In genomic region chr3:153577059-153577736, GRCh38 we compare ENCODE assay signal across 24 cellular contexts.
A peak's percentile ranks its signal among the peaks of the same experiment; 100 is the strongest.
DNase-seq lines count a peak whose midpoint lies in the region; ATAC-seq, FAIRE-seq and TF ChIP-seq lines count a peak whose summit lies in the region.
"Had no signal": no experiment of that assay in that cellular context is flagged by ENCODE, and none has a peak within 500 bp of the region (broad histone marks: within the 10 kb centered on the region; RNA-seq: fewer than 3 reads in every experiment).

No MANE protein-coding gene starts in this region.

- H3K27me3 Mint-ChIP-seq in activated naive CD8-positive, alpha-beta T cell treated with anti-CD3 and anti-CD28 coated beads, Interleukin-2, amount 50 U/mL, for 24 hours, result no peaks in the 10 kb centered on the region
- H3K27me3 Mint-ChIP-seq in activated naive CD8-positive, alpha-beta T cell treated with anti-CD3 and anti-CD28 coated beads for 36 hours, result no peaks in the 10 kb centered on the region
- H3K27me3 Mint-ChIP-seq: CD4-positive, alpha-beta T cell had no signal

- CTCF ChIA-PET in GM12878 (lab: Yijun Ruan, JAX), result no interaction called here

- POLR2A ChIA-PET in GM12878 (lab: Charles Lee), result no interaction called here

- H3K4me1 Mint-ChIP-seq in activated naive CD8-positive, alpha-beta T cell treated with anti-CD3 and anti-CD28 coated beads, Interleukin-2, amount 50 U/mL, for 24 hours, result peaks cover 3% of the 10 kb centered on the region
- peaks cover 1% of the 10 kb centered on the region for H3K4me1 Mint-ChIP-seq in activated naive CD8-positive, alpha-beta T cell treated with anti-CD3 and anti-CD28 coated beads for 36 hours
- H3K4me1 Mint-ChIP-seq: IgD-negative memory B cell had no signal

- no peaks in the 10 kb centered on the region for H3K9me3 ChIP-seq in GM12878 (replicated peaks; ENCODE audit: control insufficient read depth, insufficient read depth, low read length)
- H3K9me3 ChIP-seq: BLaER1, Peyer's patch had no signal

- DNase-seq in activated naive CD8-positive, alpha-beta T cell treated with anti-CD3 and anti-CD28 coated beads, Interleukin-2, amount 50 U/mL, for 24 hours, result no peak
- no peak for DNase-seq in activated naive CD8-positive, alpha-beta T cell treated with anti-CD3 and anti-CD28 coated beads for 36 hours
- DNase-seq in GM12878 (ENCODE audit: low read depth, low spot score), result no peak
- no peak for DNase-seq in SW 1271 (lab: John Stamatoyannopoulos, UW)
- no peak for DNase-seq in NCI-H146 treated with DMSO at 0.1 percent for 48 hours (lab: John Stamatoyannopoulos, UW; ENCODE audit: unreplicated experiment)
- DNase-seq in A172 (ENCODE audit: low spot score), result no peak
- DNase-seq: ACHN; CD4-positive, alpha-beta T cell; COR-L47; DMS79; Karpas-422; NCI-H1417; NCI-H187; NCI-H2107; NCI-H446 treated with DMSO at 0.1 percent for 48 hours; NCI-H526 treated with DMSO at 0.1 percent for 48 hours; Peyer's patch; SJCRH30 had no signal

- H3K4me2 ChIP-seq in KMS-11 (peak overlapping the region; percentile 37), GM12878 (ENCODE audit: control insufficient read depth, insufficient read depth) (no peak overlapping the region)
- H3K4me2 ChIP-seq: BLaER1 had no signal

- H3K4me3 Mint-ChIP-seq in activated naive CD8-positive, alpha-beta T cell treated with anti-CD3 and anti-CD28 coated beads, Interleukin-2, amount 50 U/mL, for 24 hours, result no peak overlapping the region
- H3K4me3 Mint-ChIP-seq in activated naive CD8-positive, alpha-beta T cell treated with anti-CD3 and anti-CD28 coated beads for 36 hours, result no peak overlapping the region
- H3K4me3 Mint-ChIP-seq: CD4-positive, alpha-beta T cell; IgD-negative memory B cell had no signal

- in situ Hi-C loops in GM12878 (cut with MboI), result no loop called here

- no peak for TF ChIP-seq CTCF in KMS-11 (conservative IDR thresholded peaks at IDR 0.05; ENCODE audit: low read depth, low read length)
- no peak for TF ChIP-seq CTCF in GM12878 (IDR thresholded peaks at IDR 0.05 in 2 of 3, conservative IDR thresholded peaks at IDR 0.05 in 1 of 3; ENCODE audit: control insufficient read depth in 2 of 3, extremely low read depth in 1 of 3, insufficient read depth in 1 of 3, low read depth in 3 of 3, low read length in 3 of 3)

- peak; percentile 49 for ATAC-seq in activated naive CD8-positive, alpha-beta T cell treated with anti-CD3 and anti-CD28 coated beads, Interleukin-2, amount 50 U/mL, for 24 hours
- peak; percentile 27; the same call in 1 of the 3 replicates for ATAC-seq in GM12878

- H3K4me3 ChIP-seq in KMS-11 (IDR thresholded peaks at IDR 0.05; ENCODE audit: insufficient read depth, low read depth, low read length) (no peak overlapping the region), GM12878 (no peak overlapping the region)
- H3K4me3 ChIP-seq: BLaER1, Peyer's patch, SJCRH30 had no signal

- intact Hi-C loops in GM12878 (cut with micrococcal nuclease; ENCODE audit: unreplicated experiment), result no loop called here

- RAD21 ChIA-PET in GM12878 (lab: Charles Lee; ENCODE audit: unreplicated experiment), result no interaction called here

- H3K9ac ChIP-seq in KMS-11 (no peak overlapping the region), GM12878 (ENCODE audit: control insufficient read depth, insufficient read depth, low read length) (no peak overlapping the region)
- H3K9ac ChIP-seq: BLaER1 had no signal

- no peak for TF ChIP-seq RAD21 in GM12878 (IDR thresholded peaks at IDR 0.05; ENCODE audit: insufficient read depth, low read depth, low read length)

- H2AFZ ChIP-seq in KMS-11 (ENCODE audit: low read depth) (peak overlapping the region; percentile 42), GM12878 (ENCODE audit: control insufficient read depth, low read depth, low read length) (no peak overlapping the region)

- BruUV-seq in GM12878 (replicated peaks; lab: Mats Ljungman, UMichigan), result no TSS peak

- H4K20me1 ChIP-seq in KMS-11 (ENCODE audit: insufficient read depth), result no peaks in the 10 kb centered on the region
- H4K20me1 ChIP-seq in GM12878 (ENCODE audit: control insufficient read depth, insufficient read depth), result no peaks in the 10 kb centered on the region
- H4K20me1 ChIP-seq: BLaER1 had no signal

- no peak for TF ChIP-seq EP300 in GM12878 (IDR thresholded peaks at IDR 0.05; ENCODE audit: borderline replicate concordance in 1 of 2, control insufficient read depth in 1 of 2, low read depth in 2 of 2, low read length in 2 of 2)

- no peaks in the 10 kb centered on the region for H3K36me3 Mint-ChIP-seq in activated naive CD8-positive, alpha-beta T cell treated with anti-CD3 and anti-CD28 coated beads, Interleukin-2, amount 50 U/mL, for 24 hours (ENCODE audit: low read depth)
- no peaks in the 10 kb centered on the region for H3K36me3 Mint-ChIP-seq in activated naive CD8-positive, alpha-beta T cell treated with anti-CD3 and anti-CD28 coated beads for 36 hours
- H3K36me3 Mint-ChIP-seq: IgD-negative memory B cell had no signal

- no peak for FAIRE-seq in GM12878 (lab: Jason Lieb, UNC)
- FAIRE-seq: GM12891, GM19239, H54 had no signal

- H3K9me3 Mint-ChIP-seq in activated naive CD8-positive, alpha-beta T cell treated with anti-CD3 and anti-CD28 coated beads, Interleukin-2, amount 50 U/mL, for 24 hours, result no peaks in the 10 kb centered on the region
- no peaks in the 10 kb centered on the region for H3K9me3 Mint-ChIP-seq in activated naive CD8-positive, alpha-beta T cell treated with anti-CD3 and anti-CD28 coated beads for 36 hours
- H3K9me3 Mint-ChIP-seq: CD4-positive, alpha-beta T cell; IgD-negative memory B cell had no signal

- no peak overlapping the region for H3K27ac ChIP-seq in KMS-11
- no peak overlapping the region for H3K27ac ChIP-seq in GM12878 (ENCODE audit: control insufficient read depth, insufficient read depth)
- H3K27ac ChIP-seq: BLaER1, Peyer's patch, SJCRH30 had no signal

- SMC1A ChIA-PET in GM12878 (lab: Charles Lee; ENCODE audit: uncharacterized antibody, unreplicated experiment), result no interaction called here

- no peaks in the 10 kb centered on the region for H3K79me2 ChIP-seq in KMS-11 (ENCODE audit: insufficient read depth, low read depth)
- H3K79me2 ChIP-seq in GM12878 (ENCODE audit: control insufficient read depth, insufficient read depth, low read length), result no peaks in the 10 kb centered on the region

- no peaks in the 10 kb centered on the region for H3K27me3 ChIP-seq in KMS-11 (ENCODE audit: insufficient read depth, low read depth)
- no peaks in the 10 kb centered on the region for H3K27me3 ChIP-seq in GM12878 (replicated peaks in 1 of 2; ENCODE audit: control insufficient read depth in 2 of 2, insufficient read depth in 2 of 2, low read length in 1 of 2)
- H3K27me3 ChIP-seq: BLaER1, Peyer's patch, SJCRH30 had no signal

- no peak overlapping the region for H3K27ac Mint-ChIP-seq in activated naive CD8-positive, alpha-beta T cell treated with anti-CD3 and anti-CD28 coated beads, Interleukin-2, amount 50 U/mL, for 24 hours
- H3K27ac Mint-ChIP-seq in activated naive CD8-positive, alpha-beta T cell treated with anti-CD3 and anti-CD28 coated beads for 36 hours, result no peak overlapping the region
- H3K27ac Mint-ChIP-seq: CD4-positive, alpha-beta T cell; IgD-negative memory B cell had no signal

- H3K4me1 ChIP-seq in KMS-11 (ENCODE audit: low read depth, poor library complexity, severe bottlenecking) (peaks cover 12% of the 10 kb centered on the region), GM12878 (ENCODE audit: control insufficient read depth, insufficient read depth, low read length) (no peaks in the 10 kb centered on the region)
- H3K4me1 ChIP-seq: BLaER1, Peyer's patch had no signal

- WGBS in GM12878 (ENCODE audit: insufficient coverage, insufficient replicate concordance, low lambda C conversion rate, missing lambda C conversion rate), result 0% methylated on average over 3 of the region's 3 CpGs

- TF ChIP-seq POLR2A in GM12878 (IDR thresholded peaks at IDR 0.05; ENCODE audit: low read depth, low read length), result no peak

- H3K36me3 ChIP-seq in KMS-11 (ENCODE audit: insufficient read depth) (no peaks in the 10 kb centered on the region), GM12878 (ENCODE audit: control insufficient read depth in 2 of 2, insufficient read depth in 2 of 2, low read length in 1 of 2) (no peaks in the 10 kb centered on the region)
- H3K36me3 ChIP-seq: BLaER1, Peyer's patch, SJCRH30 had no signal

TF ChIP-seq in GM12878, 131 proteins besides CTCF, POLR2A, EP300 and RAD21 (continues in another document):
- TF ChIP-seq SMC3 (IDR thresholded peaks at IDR 0.05; ENCODE audit: borderline replicate concordance, low read length), result no peak
- no peak for TF ChIP-seq BHLHE40 (IDR thresholded peaks at IDR 0.05; ENCODE audit: borderline replicate concordance in 1 of 2, low read depth in 2 of 2, low read length in 1 of 2)
- TF ChIP-seq REST (IDR thresholded peaks at IDR 0.05; ENCODE audit: low read depth, low read length), result no peak
- no peak for TF ChIP-seq SP1 (IDR thresholded peaks at IDR 0.05; ENCODE audit: low read depth, low read length)
- TF ChIP-seq SUZ12 (IDR thresholded peaks at IDR 0.05; ENCODE audit: unreplicated experiment), result no peak
- TF ChIP-seq CHD2 (IDR thresholded peaks at IDR 0.05; ENCODE audit: borderline replicate concordance, low read depth, low read length), result no peak
- no peak for TF ChIP-seq STAT3 (IDR thresholded peaks at IDR 0.05; ENCODE audit: low read depth, low read length)
- no peak for TF ChIP-seq FOXM1 (IDR thresholded peaks at IDR 0.05; ENCODE audit: low read depth, low read length)
